16 cellular contexts compared by ENCODE assay signal in the genomic region with DNA sequence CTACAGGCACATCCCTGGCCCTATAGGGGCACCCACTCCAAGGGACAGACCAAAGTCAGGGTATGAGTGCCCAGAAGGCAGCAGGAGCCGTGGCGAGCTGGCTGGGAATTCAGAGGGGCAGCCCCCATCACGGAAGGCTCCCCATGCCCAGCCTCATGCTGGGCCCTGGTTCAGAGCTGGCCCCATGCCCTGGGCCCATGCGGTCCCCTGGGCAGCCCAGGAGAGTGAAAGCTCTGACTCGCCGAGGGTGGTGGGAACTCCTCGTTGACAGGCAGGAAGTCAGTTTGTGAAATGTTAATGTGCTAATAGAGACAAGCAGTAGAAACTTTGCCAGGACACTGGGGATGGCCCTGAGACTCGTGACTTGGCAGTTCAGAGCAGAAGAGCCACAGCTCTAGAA.
A peak's percentile ranks its signal among the peaks of the same experiment; 100 is the strongest.
DNase-seq lines count a peak whose midpoint lies in the region; ATAC-seq and TF ChIP-seq lines count a peak whose summit lies in the region.
"Had no signal": no experiment of that assay in that cellular context is flagged by ENCODE, and none has a peak within 500 bp of the region (broad histone marks: within the 10 kb centered on the region; RNA-seq: fewer than 3 reads in every experiment).

No MANE protein-coding gene starts in this region.

- H3K27me3 ChIP-seq in lower lobe of right lung (ENCODE audit: low read depth): peaks cover 5% of the 10 kb centered on the region

- no peak overlapping the region for H3K27ac ChIP-seq in HEK293 (ENCODE audit: extremely low read depth, low read depth, low read length)
- no peak overlapping the region for H3K27ac ChIP-seq in lower lobe of right lung
- H3K27ac ChIP-seq: C4-2B had no signal

- H3K36me3 ChIP-seq in HEK293 (ENCODE audit: control insufficient read depth in 2 of 2, insufficient read depth in 1 of 2, low read length in 2 of 2) (no peaks in the 10 kb centered on the region), lower lobe of right lung (no peaks in the 10 kb centered on the region)

- in situ Hi-C loops in G401 (cut with HindIII; ENCODE audit: low sequenced_read_pairs): no loop called here

- DNase-seq in G401 (ENCODE audit: low spot score): peak; percentile 12
- peak; percentile 10 for DNase-seq in cerebellar cortex (ENCODE audit: low spot score)
- peak; percentile 6 for DNase-seq in pons (ENCODE audit: low spot score)
- no peak for DNase-seq in NCI-H82 (lab: John Stamatoyannopoulos, UW)
- no peak for DNase-seq in lower lobe of right lung
- DNase-seq: AML-193; CD4-positive, alpha-beta T cell; DMS153; DMS79 treated with DMSO at 0.1 percent for 48 hours; H7; KG1 had no signal

- ATAC-seq in GM19463 (IDR thresholded peaks at IDR 0.05; ENCODE audit: unreplicated experiment) (no peak), lower lobe of right lung (no peak)
- ATAC-seq: GM12878, GM23338 had no signal

- CTCF ChIA-PET in HEK293 (lab: Yijun Ruan, JAX): no interaction called here

- H3K4me3 ChIP-seq in HEK293 (ENCODE audit: low read depth, low read length) (no peak overlapping the region), lower lobe of right lung (no peak overlapping the region)
- H3K4me3 ChIP-seq: GM12878, GM23338 had no signal

- no peak for TF ChIP-seq CTCF in HEK293 (tag by site-specific recombination; IDR thresholded peaks at IDR 0.05)
- no peak for TF ChIP-seq CTCF in lower lobe of right lung (IDR thresholded peaks at IDR 0.05)

- H3K9me3 ChIP-seq in HEK293 (ENCODE audit: control insufficient read depth, insufficient read depth, low read depth, low read length) (no peaks in the 10 kb centered on the region), lower lobe of right lung (peaks cover 6% of the 10 kb centered on the region)

- POLR2A ChIA-PET in HEK293 (lab: Yijun Ruan, JAX): no interaction called here

- intact Hi-C loops in lower lobe of right lung (cut with DNase I): no loop called here

- no peaks in the 10 kb centered on the region for H3K4me1 ChIP-seq in HEK293 (ENCODE audit: control insufficient read depth, insufficient read depth, low read length)
- H3K4me1 ChIP-seq in lower lobe of right lung: no peaks in the 10 kb centered on the region

TF ChIP-seq in HEK293, 187 proteins besides CTCF, POLR2A, EP300 and RAD21:
- TF ChIP-seq ZBTB17 (tag by site-specific recombination; IDR thresholded peaks at IDR 0.05): no peak
- TF ChIP-seq TCF7L2 (IDR thresholded peaks at IDR 0.05; ENCODE audit: borderline replicate concordance, low read depth, low read length): no peak
- peak; percentile 79 for TF ChIP-seq ZIC2 (tag by site-specific recombination; IDR thresholded peaks at IDR 0.05)
- no peak for TF ChIP-seq ZNF274 (IDR thresholded peaks at IDR 0.05; ENCODE audit: low read length)
- TF ChIP-seq ZNF274 (tag by site-specific recombination; IDR thresholded peaks at IDR 0.05; ENCODE audit: borderline replicate concordance): no peak
- no peak for TF ChIP-seq ZNF558 (tag by site-specific recombination; IDR thresholded peaks at IDR 0.05)

Comparison
In these comparisons a context has a peak if more than half of its experiments do, and no peak if none do; other contexts are left out.
1. DNase-seq: peak in G401 (single experiment), cerebellar cortex (single experiment) and pons (single experiment); none in NCI-H82 (single experiment) and lower lobe of right lung (single experiment).